1 cellular context compared by ENCODE assay signal in the genomic region with DNA sequence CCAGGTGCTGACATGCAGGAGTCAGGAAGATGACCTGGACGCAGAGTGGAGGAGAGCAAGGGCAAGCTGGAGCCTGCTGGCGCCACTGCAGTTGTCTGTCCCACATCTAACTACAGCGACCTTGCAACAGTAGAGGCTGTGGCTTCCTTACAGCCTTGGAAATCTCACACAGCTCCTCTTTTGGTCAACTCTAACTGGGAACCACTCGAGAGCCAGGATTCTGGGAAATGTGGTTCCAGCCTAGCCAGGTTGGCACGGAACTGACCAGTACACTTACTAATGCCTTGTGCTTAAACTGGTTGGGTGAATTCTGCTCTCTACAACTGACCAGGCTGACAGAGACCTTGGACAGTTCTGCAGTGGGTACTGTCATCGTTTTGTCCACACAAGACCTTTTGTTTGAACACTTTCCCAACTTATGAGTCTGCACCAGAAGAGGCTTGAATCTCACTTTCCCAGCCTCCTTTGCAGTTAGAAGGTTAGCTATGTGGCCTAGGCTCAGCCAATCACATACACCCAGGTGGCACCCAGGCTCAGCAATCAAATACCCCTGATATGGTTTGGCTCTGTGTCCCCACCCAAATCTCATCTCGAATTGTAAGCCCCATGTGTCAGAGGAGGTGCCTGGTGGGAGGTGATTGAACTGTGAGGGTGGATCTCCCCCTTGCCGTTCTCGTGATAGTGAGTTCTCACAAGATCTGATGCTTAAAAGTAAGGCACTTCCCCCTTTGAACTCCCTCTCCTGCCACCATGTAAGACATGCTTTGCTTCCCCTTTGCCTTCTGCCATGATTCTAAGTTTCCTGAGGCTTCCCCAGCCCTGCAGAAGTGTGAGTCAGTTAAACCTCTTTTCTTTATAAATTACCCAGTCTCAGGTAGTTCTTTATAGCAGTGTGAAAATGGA.
A peak's percentile ranks its signal among the peaks of the same experiment; 100 is the strongest.
TF ChIP-seq lines count a peak whose summit lies in the region.

No MANE protein-coding gene starts in this region.

TF ChIP-seq in HepG2, 621 proteins besides CTCF, POLR2A, EP300 and RAD21 (continued from another document and continues in another):
- TF ChIP-seq, protein P1, sequence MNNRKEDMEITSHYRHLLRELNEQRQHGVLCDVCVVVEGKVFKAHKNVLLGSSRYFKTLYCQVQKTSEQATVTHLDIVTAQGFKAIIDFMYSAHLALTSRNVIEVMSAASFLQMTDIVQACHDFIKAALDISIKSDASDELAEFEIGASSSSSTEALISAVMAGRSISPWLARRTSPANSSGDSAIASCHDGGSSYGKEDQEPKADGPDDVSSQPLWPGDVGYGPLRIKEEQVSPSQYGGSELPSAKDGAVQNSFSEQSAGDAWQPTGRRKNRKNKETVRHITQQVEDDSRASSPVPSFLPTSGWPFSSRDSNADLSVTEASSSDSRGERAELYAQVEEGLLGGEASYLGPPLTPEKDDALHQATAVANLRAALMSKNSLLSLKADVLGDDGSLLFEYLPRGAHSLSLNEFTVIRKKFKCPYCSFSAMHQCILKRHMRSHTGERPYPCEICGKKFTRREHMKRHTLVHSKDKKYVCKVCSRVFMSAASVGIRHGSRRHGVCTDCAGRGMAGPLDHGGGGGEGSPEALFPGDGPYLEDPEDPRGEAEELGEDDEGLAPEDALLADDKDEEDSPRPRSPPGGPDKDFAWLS (CRISPR knock-in tag; IDR thresholded peaks at IDR 0.05; ENCODE audit: borderline replicate concordance): no peak
- no peak for TF ChIP-seq ATAD3A (CRISPR knock-in tag; IDR thresholded peaks at IDR 0.05)
- TF ChIP-seq, protein P2, sequence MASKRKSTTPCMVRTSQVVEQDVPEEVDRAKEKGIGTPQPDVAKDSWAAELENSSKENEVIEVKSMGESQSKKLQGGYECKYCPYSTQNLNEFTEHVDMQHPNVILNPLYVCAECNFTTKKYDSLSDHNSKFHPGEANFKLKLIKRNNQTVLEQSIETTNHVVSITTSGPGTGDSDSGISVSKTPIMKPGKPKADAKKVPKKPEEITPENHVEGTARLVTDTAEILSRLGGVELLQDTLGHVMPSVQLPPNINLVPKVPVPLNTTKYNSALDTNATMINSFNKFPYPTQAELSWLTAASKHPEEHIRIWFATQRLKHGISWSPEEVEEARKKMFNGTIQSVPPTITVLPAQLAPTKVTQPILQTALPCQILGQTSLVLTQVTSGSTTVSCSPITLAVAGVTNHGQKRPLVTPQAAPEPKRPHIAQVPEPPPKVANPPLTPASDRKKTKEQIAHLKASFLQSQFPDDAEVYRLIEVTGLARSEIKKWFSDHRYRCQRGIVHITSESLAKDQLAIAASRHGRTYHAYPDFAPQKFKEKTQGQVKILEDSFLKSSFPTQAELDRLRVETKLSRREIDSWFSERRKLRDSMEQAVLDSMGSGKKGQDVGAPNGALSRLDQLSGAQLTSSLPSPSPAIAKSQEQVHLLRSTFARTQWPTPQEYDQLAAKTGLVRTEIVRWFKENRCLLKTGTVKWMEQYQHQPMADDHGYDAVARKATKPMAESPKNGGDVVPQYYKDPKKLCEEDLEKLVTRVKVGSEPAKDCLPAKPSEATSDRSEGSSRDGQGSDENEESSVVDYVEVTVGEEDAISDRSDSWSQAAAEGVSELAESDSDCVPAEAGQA (IDR thresholded peaks at IDR 0.05; ENCODE audit: low read depth): no peak
- TF ChIP-seq, protein P2 (CRISPR knock-in tag; IDR thresholded peaks at IDR 0.05; ENCODE audit: borderline replicate concordance): no peak
- TF ChIP-seq, protein P3, sequence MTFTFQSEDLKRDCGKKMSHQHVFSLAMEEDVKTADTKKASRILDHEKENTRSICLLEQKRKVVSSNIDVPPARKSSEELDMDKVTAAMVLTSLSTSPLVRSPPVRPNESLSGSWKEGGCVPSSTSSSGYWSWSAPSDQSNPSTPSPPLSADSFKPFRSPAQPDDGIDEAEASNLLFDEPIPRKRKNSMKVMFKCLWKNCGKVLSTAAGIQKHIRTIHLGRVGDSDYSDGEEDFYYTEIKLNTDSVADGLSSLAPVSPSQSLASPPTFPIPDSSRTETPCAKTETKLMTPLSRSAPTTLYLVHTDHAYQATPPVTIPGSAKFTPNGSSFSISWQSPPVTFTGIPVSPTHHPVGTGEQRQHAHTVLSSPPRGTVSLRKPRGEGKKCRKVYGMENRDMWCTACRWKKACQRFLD (CRISPR knock-in tag; IDR thresholded peaks at IDR 0.05; ENCODE audit: borderline replicate concordance): no peak
- TF ChIP-seq SKI (IDR thresholded peaks at IDR 0.05; ENCODE audit: partially characterized antibody): no peak
- TF ChIP-seq, protein P4, sequence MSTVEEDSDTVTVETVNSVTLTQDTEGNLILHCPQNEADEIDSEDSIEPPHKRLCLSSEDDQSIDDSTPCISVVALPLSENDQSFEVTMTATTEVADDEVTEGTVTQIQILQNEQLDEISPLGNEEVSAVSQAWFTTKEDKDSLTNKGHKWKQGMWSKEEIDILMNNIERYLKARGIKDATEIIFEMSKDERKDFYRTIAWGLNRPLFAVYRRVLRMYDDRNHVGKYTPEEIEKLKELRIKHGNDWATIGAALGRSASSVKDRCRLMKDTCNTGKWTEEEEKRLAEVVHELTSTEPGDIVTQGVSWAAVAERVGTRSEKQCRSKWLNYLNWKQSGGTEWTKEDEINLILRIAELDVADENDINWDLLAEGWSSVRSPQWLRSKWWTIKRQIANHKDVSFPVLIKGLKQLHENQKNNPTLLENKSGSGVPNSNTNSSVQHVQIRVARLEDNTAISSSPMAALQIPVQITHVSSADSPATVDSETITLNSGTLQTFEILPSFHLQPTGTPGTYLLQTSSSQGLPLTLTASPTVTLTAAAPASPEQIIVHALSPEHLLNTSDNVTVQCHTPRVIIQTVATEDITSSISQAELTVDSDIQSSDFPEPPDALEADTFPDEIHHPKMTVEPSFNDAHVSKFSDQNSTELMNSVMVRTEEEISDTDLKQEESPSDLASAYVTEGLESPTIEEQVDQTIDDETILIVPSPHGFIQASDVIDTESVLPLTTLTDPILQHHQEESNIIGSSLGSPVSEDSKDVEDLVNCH (CRISPR knock-in tag; IDR thresholded peaks at IDR 0.05): no peak
- no peak for TF ChIP-seq KLF12 (CRISPR knock-in tag; IDR thresholded peaks at IDR 0.05; ENCODE audit: borderline replicate concordance)
- no peak for TF ChIP-seq MATR3 (CRISPR knock-in tag; IDR thresholded peaks at IDR 0.05)
- no peak for TF ChIP-seq ZFP36L1 (CRISPR knock-in tag; IDR thresholded peaks at IDR 0.05)
- TF ChIP-seq, protein P5, sequence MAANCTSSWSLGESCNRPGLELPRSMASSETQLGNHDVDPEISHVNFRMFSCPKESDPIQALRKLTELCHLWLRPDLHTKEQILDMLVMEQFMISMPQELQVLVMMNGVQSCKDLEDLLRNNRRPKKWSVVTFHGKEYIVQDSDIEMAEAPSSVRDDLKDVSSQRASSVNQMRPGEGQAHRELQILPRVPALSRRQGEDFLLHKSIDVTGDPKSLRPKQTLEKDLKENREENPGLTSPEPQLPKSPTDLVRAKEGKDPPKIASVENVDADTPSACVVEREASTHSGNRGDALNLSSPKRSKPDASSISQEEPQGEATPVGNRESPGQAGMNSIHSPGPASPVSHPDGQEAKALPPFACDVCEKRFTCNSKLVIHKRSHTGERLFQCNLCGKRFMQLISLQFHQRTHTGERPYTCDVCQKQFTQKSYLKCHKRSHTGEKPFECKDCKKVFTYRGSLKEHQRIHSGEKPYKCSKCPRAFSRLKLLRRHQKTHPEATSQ (CRISPR knock-in tag; IDR thresholded peaks at IDR 0.05; ENCODE audit: borderline replicate concordance): peak; percentile 100
- no peak for TF ChIP-seq EEA1 (CRISPR knock-in tag; IDR thresholded peaks at IDR 0.05; ENCODE audit: borderline replicate concordance)
- TF ChIP-seq, protein P6, sequence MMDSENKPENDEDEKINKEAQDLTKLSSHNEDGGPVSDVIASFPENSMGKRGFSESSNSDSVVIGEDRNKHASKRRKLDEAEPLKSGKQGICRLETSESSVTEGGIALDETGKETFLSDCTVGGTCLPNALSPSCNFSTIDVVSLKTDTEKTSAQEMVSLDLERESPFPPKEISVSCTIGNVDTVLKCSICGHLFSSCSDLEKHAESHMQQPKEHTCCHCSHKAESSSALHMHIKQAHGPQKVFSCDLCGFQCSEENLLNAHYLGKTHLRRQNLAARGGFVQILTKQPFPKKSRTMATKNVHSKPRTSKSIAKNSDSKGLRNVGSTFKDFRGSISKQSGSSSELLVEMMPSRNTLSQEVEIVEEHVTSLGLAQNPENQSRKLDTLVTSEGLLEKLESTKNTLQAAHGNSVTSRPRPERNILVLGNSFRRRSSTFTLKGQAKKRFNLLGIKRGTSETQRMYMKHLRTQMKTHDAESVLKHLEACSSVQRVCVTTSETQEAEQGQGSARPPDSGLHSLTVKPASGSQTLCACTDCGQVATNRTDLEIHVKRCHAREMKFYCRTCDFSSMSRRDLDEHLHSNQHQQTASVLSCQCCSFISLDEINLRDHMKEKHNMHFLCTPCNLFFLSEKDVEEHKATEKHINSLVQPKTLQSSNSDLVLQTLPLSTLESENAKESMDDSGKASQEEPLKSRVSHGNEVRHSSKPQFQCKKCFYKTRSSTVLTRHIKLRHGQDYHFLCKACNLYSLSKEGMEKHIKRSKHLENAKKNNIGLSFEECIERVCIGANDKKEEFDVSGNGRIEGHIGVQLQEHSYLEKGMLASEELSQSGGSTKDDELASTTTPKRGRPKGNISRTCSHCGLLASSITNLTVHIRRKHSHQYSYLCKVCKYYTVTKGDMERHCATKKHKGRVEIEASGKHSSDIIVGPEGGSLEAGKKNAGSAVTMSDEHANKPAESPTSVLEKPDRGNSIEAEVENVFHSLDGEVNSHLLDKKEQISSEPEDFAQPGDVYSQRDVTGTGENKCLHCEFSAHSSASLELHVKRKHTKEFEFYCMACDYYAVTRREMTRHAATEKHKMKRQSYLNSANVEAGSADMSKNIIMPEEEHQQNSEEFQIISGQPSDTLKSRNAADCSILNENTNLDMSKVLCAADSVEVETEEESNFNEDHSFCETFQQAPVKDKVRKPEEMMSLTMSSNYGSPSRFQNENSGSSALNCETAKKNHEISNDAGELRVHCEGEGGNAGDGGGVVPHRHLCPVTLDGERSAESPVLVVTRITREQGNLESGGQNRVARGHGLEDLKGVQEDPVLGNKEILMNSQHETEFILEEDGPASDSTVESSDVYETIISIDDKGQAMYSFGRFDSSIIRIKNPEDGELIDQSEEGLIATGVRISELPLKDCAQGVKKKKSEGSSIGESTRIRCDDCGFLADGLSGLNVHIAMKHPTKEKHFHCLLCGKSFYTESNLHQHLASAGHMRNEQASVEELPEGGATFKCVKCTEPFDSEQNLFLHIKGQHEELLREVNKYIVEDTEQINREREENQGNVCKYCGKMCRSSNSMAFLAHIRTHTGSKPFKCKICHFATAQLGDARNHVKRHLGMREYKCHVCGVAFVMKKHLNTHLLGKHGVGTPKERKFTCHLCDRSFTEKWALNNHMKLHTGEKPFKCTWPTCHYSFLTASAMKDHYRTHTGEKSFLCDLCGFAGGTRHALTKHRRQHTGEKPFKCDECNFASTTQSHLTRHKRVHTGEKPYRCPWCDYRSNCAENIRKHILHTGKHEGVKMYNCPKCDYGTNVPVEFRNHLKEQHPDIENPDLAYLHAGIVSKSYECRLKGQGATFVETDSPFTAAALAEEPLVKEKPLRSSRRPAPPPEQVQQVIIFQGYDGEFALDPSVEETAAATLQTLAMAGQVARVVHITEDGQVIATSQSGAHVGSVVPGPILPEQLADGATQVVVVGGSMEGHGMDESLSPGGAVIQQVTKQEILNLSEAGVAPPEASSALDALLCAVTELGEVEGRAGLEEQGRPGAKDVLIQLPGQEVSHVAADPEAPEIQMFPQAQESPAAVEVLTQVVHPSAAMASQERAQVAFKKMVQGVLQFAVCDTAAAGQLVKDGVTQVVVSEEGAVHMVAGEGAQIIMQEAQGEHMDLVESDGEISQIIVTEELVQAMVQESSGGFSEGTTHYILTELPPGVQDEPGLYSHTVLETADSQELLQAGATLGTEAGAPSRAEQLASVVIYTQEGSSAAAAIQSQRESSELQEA (CRISPR knock-in tag; IDR thresholded peaks at IDR 0.05; ENCODE audit: not compliant biosample characterization): peak; percentile 64
- no peak for TF ChIP-seq ZNF713 (CRISPR knock-in tag; IDR thresholded peaks at IDR 0.05)
- TF ChIP-seq, protein P7, sequence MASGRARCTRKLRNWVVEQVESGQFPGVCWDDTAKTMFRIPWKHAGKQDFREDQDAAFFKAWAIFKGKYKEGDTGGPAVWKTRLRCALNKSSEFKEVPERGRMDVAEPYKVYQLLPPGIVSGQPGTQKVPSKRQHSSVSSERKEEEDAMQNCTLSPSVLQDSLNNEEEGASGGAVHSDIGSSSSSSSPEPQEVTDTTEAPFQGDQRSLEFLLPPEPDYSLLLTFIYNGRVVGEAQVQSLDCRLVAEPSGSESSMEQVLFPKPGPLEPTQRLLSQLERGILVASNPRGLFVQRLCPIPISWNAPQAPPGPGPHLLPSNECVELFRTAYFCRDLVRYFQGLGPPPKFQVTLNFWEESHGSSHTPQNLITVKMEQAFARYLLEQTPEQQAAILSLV (CRISPR knock-in tag; IDR thresholded peaks at IDR 0.05; ENCODE audit: borderline replicate concordance): peak; percentile 39; the same call in 1 of the 2 replicates
- TF ChIP-seq KLF11 (CRISPR knock-in tag; IDR thresholded peaks at IDR 0.05): no peak
- no peak; the same call in 1 of the 2 replicates for TF ChIP-seq SRY (CRISPR knock-in tag; IDR thresholded peaks at IDR 0.05)
- TF ChIP-seq, protein P8, sequence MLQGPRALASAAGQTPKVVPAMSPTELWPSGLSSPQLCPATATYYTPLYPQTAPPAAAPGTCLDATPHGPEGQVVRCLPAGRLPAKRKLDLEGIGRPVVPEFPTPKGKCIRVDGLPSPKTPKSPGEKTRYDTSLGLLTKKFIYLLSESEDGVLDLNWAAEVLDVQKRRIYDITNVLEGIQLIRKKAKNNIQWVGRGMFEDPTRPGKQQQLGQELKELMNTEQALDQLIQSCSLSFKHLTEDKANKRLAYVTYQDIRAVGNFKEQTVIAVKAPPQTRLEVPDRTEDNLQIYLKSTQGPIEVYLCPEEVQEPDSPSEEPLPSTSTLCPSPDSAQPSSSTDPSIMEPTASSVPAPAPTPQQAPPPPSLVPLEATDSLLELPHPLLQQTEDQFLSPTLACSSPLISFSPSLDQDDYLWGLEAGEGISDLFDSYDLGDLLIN (CRISPR knock-in tag; IDR thresholded peaks at IDR 0.05; ENCODE audit: borderline replicate concordance): no peak
